8 cellular contexts compared by ENCODE assay signal in genomic region chr12:15268927-15269552, GRCh38. TPM values are rescaled to one million over a fixed set of nuclear protein-coding genes. Genes with fewer than 3 reads are reported as not detected.
DNase-seq lines count a peak whose midpoint lies in the region; ATAC-seq and TF ChIP-seq lines count a peak whose summit lies in the region.

No MANE protein-coding gene starts in this region.

- in situ Hi-C loops in G401 (cut with HindIII; ENCODE audit: low sequenced_read_pairs), result no loop called here

- H3K4me3 ChIP-seq in retinal pigment epithelial cell (ENCODE audit: low read length), result no peak overlapping the region

- peak; percentile 87 for ATAC-seq in GM21447 (IDR thresholded peaks at IDR 0.05; ENCODE audit: unreplicated experiment)
- ATAC-seq in Right ventricle myocardium superior (ENCODE audit: poor library complexity), result peak; percentile 71
- ATAC-seq in HG03521 (IDR thresholded peaks at IDR 0.05; ENCODE audit: unreplicated experiment), result no peak

- peak; percentile 90 for TF ChIP-seq CTCF in retinal pigment epithelial cell (conservative IDR thresholded peaks at IDR 0.05; ENCODE audit: low read depth, low read length)

- intact Hi-C loops in Right ventricle myocardium superior (cut with DNase I), result loop anchor here (5.0 kb wide), 1 partner anchor 37 kb away; no protein-coding TSS in a partner anchor

- DNase-seq in G401 (ENCODE audit: low spot score), result peak; percentile 45
- DNase-seq in HuH-7 (ENCODE audit: low spot score), result peak; percentile 43
- DNase-seq in NOMO-1 (lab: John Stamatoyannopoulos, UW; ENCODE audit: unreplicated experiment in 2 of 2), result peak; percentile 36 to 63
- DNase-seq in activated naive CD4-positive, alpha-beta T cell treated with Interleukin-2 at 50 U/mL for 16 hours, result peak; percentile 29
- DNase-seq in Right ventricle myocardium superior, result no peak
- peak; percentile 29 for DNase-seq in retinal pigment epithelial cell (ENCODE audit: low read depth)

RNA-seq across cellular contexts. Expression of gene RERG, which starts 47.8 kb away (rescaled TPM):
- total RNA-seq in G401 (2014; rRNA removed; shearing (Covaris generic)), result not detected in 2 replicates
- total RNA-seq in Right ventricle myocardium superior, result 4.1 TPM

RNA-seq across cellular contexts. Expression of gene PTPRO, which starts 53.3 kb away (rescaled TPM):
- total RNA-seq in G401 (2014; rRNA removed; shearing (Covaris generic)), result not detected in 2 replicates
- 0.91 TPM for total RNA-seq in Right ventricle myocardium superior
